ENCODE assay signal across 8 cellular contexts in genomic region chr17:45584092-45585036, GRCh38.
A peak's percentile ranks its signal among the peaks of the same experiment; 100 is the strongest.
DNase-seq lines count a peak whose midpoint lies in the region; ATAC-seq and TF ChIP-seq lines count a peak whose summit lies in the region.

No MANE protein-coding gene starts in this region.

- H3K9me2 ChIP-seq in neural cell (ENCODE audit: insufficient read depth, low read length) = no peaks in the 10 kb centered on the region

- intact Hi-C loops in CD8-positive, alpha-beta T cell (cut with DNase I, micrococcal nuclease) = no loop called here

- no peaks in the 10 kb centered on the region for H4K20me1 ChIP-seq in neural cell (ENCODE audit: insufficient read depth)

- peaks cover 10% of the 10 kb centered on the region for H3F3A ChIP-seq in neural cell (ENCODE audit: insufficient read depth, low read length, poor library complexity, severe bottlenecking)

- CTCF ChIA-PET in CD8-positive, alpha-beta T cell (lab: Charles Lee) = no interaction called here

- POLR2A ChIA-PET in CD8-positive, alpha-beta T cell (lab: Charles Lee) = no interaction called here

- no peaks in the 10 kb centered on the region for H3K27me3 Mint-ChIP-seq in CD8-positive, alpha-beta T cell (ENCODE audit: low read depth)
- H3K27me3 Mint-ChIP-seq in IgD-negative memory B cell = no peaks in the 10 kb centered on the region

- no peak for TF ChIP-seq CTCF in CD8-positive, alpha-beta T cell (IDR thresholded peaks at IDR 0.05)
- TF ChIP-seq CTCF in fibroblast of mammary gland (conservative IDR thresholded peaks at IDR 0.05; ENCODE audit: control insufficient read depth, insufficient read depth, low read depth, low read length) = no peak
- TF ChIP-seq CTCF in neural cell (IDR thresholded peaks at IDR 0.05; ENCODE audit: poor library complexity, severe bottlenecking) = no peak

- peaks cover 26% of the 10 kb centered on the region for H3K36me3 Mint-ChIP-seq in CD8-positive, alpha-beta T cell
- H3K36me3 Mint-ChIP-seq in IgD-negative memory B cell = no peaks in the 10 kb centered on the region

- TF ChIP-seq RAD21 in neural cell (conservative IDR thresholded peaks at IDR 0.05) = no peak

- peaks cover 33% of the 10 kb centered on the region for H3K4me1 Mint-ChIP-seq in CD8-positive, alpha-beta T cell (ENCODE audit: low read depth)
- H3K4me1 Mint-ChIP-seq in IgD-negative memory B cell = peaks cover 16 to 36% (median 34%) of the 10 kb centered on the region in 3 donors

- peaks cover 24% of the 10 kb centered on the region for H3K4me1 ChIP-seq in CD8-positive, alpha-beta T cell (ENCODE audit: insufficient read depth, low read length)

- peak overlapping the region; percentile 52 for H2AFZ ChIP-seq in neural cell (ENCODE audit: low read depth, low read length)

- peak; percentile 50 for ATAC-seq in CD8-positive, alpha-beta T cell
- ATAC-seq in GM21576 (IDR thresholded peaks at IDR 0.05; ENCODE audit: unreplicated experiment) = peak; percentile 55

- H3K36me3 ChIP-seq in CD8-positive, alpha-beta T cell (ENCODE audit: insufficient read depth, low read length) = no peaks in the 10 kb centered on the region
- peaks cover 6% of the 10 kb centered on the region for H3K36me3 ChIP-seq in neural cell (ENCODE audit: insufficient read depth, low read length)

- peak overlapping the region; percentile 82 for H3K9ac ChIP-seq in neural cell (ENCODE audit: low read length)

- H3K27ac ChIP-seq in CD8-positive, alpha-beta T cell (ENCODE audit: low read depth, low read length) = peak overlapping the region; percentile 90
- peak overlapping the region; percentile 87 for H3K27ac ChIP-seq in neural cell (ENCODE audit: low read length)

- peak overlapping the region; percentile 98 for H3K27ac Mint-ChIP-seq in CD8-positive, alpha-beta T cell
- H3K27ac Mint-ChIP-seq in IgD-negative memory B cell = peak overlapping the region; percentile 94 to 98 (median 95)

- DNase-seq in CD8-positive, alpha-beta T cell = peak; percentile 64 to 91 (median 72)
- DNase-seq in activated T-cell treated with anti-CD3 and anti-CD28 coated beads for 4 hours (peak; percentile 44), fibroblast of mammary gland (ENCODE audit: low read depth) (peak; percentile 37), superior temporal gyrus (ENCODE audit: extremely low spot score) (peak; percentile 91), GF-D8 (lab: John Stamatoyannopoulos, UW) (no peak)

- H3K79me2 ChIP-seq in neural cell (replicated peaks; ENCODE audit: insufficient read depth, low read length) = peaks cover 51% of the 10 kb centered on the region

- no peaks in the 10 kb centered on the region for H3K9me3 Mint-ChIP-seq in CD8-positive, alpha-beta T cell
- no peaks in the 10 kb centered on the region for H3K9me3 Mint-ChIP-seq in IgD-negative memory B cell

- no peaks in the 10 kb centered on the region for H3K9me3 ChIP-seq in CD8-positive, alpha-beta T cell (ENCODE audit: low read length)
- H3K9me3 ChIP-seq in neural cell (ENCODE audit: low read length) = no peaks in the 10 kb centered on the region

- peak overlapping the region; percentile 83 for H3K4me3 ChIP-seq in CD8-positive, alpha-beta T cell (ENCODE audit: low read depth, low read length)
- H3K4me3 ChIP-seq in fibroblast of mammary gland (ENCODE audit: control insufficient read depth, low read depth, low read length) (peak overlapping the region; percentile 64), neural cell (ENCODE audit: low read length) (peak overlapping the region; percentile 64)

- H3K4me2 ChIP-seq in neural cell (ENCODE audit: low read length) = peak overlapping the region; percentile 66

- no peaks in the 10 kb centered on the region for H3K27me3 ChIP-seq in CD8-positive, alpha-beta T cell (ENCODE audit: insufficient read depth, low read length)
- H3K27me3 ChIP-seq in neural cell (ENCODE audit: insufficient read depth, low read depth, low read length) = no peaks in the 10 kb centered on the region

- no peak for TF ChIP-seq EP300 in neural cell (conservative IDR thresholded peaks at IDR 0.05; ENCODE audit: poor library complexity, severe bottlenecking)

- peak overlapping the region; percentile 96 for H3K4me3 Mint-ChIP-seq in CD8-positive, alpha-beta T cell
- H3K4me3 Mint-ChIP-seq in IgD-negative memory B cell = peak overlapping the region; percentile 90 to 100 (median 98)

TF ChIP-seq in neural cell, 6 proteins besides CTCF, POLR2A, EP300 and RAD21:
- TF ChIP-seq TAF1 (IDR thresholded peaks at IDR 0.05; ENCODE audit: low read depth) = peak; percentile 85
- TF ChIP-seq EZH2 (IDR thresholded peaks at IDR 0.05; ENCODE audit: borderline replicate concordance, insufficient read depth, low read length, poor library complexity, severe bottlenecking) = no peak
- peak; percentile 89 for TF ChIP-seq REST (IDR thresholded peaks at IDR 0.05; ENCODE audit: borderline replicate concordance)
- TF ChIP-seq POLR2AphosphoS5 (IDR thresholded peaks at IDR 0.05) = peak; percentile 75
- peak; percentile 60 for TF ChIP-seq MXI1 (conservative IDR thresholded peaks at IDR 0.05; ENCODE audit: poor library complexity, severe bottlenecking)
- no peak for TF ChIP-seq SMC3 (conservative IDR thresholded peaks at IDR 0.05; ENCODE audit: poor library complexity)
TF ChIP-seq in neural cell: peak in this region for 4.
